In genomic region chr7:3722396-3722846, GRCh38 we compare ENCODE assay signal across 8 cellular contexts.
DNase-seq lines count a peak whose midpoint lies in the region; ATAC-seq and TF ChIP-seq lines count a peak whose summit lies in the region.

No MANE protein-coding gene starts in this region.

- POLR2A ChIA-PET in HEK293 (lab: Yijun Ruan, JAX) = no interaction called here

- no peak overlapping the region for H2AFZ ChIP-seq in OCI-LY1 (ENCODE audit: low read length)

- H3K79me2 ChIP-seq in OCI-LY1 (ENCODE audit: insufficient read depth, low read length) = no peaks in the 10 kb centered on the region

- no peak overlapping the region for H3K27ac Mint-ChIP-seq in activated T-helper 2 cell treated with anti-CD3 and anti-CD28 coated beads, Interferon-gamma antibody, Interleukin-2, Interleukin-4, amounts not matched to agents 10 μg/mL and 5 μg/mL and 100 μg/mL, durations not matched to agents 14 hours and 24 hours and 36 hours

- peak; percentile 13 for DNase-seq in fibroblast of villous mesenchyme (ENCODE audit: low read depth)
- peak; percentile 80 for DNase-seq in retina
- DNase-seq in DMS114 treated with DMSO at 0.1 percent for 48 hours (lab: John Stamatoyannopoulos, UW; ENCODE audit: unreplicated experiment) = no peak
- no peak for DNase-seq in activated T-helper 2 cell treated with anti-CD3 and anti-CD28 coated beads, Interferon-gamma antibody, Interleukin-2, Interleukin-4, amounts not matched to agents 10 μg/mL and 5 μg/mL and 100 μg/mL, durations not matched to agents 14 hours and 24 hours and 36 hours (ENCODE audit: low spot score)

- ATAC-seq in HG03135 (IDR thresholded peaks at IDR 0.05; ENCODE audit: unreplicated experiment) (no peak), GM21515 (IDR thresholded peaks at IDR 0.05; ENCODE audit: unreplicated experiment) (no peak)

- H3K36me3 ChIP-seq in HEK293 (ENCODE audit: control insufficient read depth in 2 of 2, insufficient read depth in 1 of 2, low read length in 2 of 2) = no peaks in the 10 kb centered on the region
- H3K36me3 ChIP-seq in OCI-LY1 (ENCODE audit: insufficient read depth, low read length) = no peaks in the 10 kb centered on the region

- no peaks in the 10 kb centered on the region for H3K9me3 ChIP-seq in HEK293 (ENCODE audit: control insufficient read depth, insufficient read depth, low read depth, low read length)
- no peaks in the 10 kb centered on the region for H3K9me3 ChIP-seq in OCI-LY1 (ENCODE audit: low read length)

- no peaks in the 10 kb centered on the region for H3K36me3 Mint-ChIP-seq in activated T-helper 2 cell treated with anti-CD3 and anti-CD28 coated beads, Interferon-gamma antibody, Interleukin-2, Interleukin-4, amounts not matched to agents 10 μg/mL and 5 μg/mL and 100 μg/mL, durations not matched to agents 14 hours and 24 hours and 36 hours (ENCODE audit: low read depth)

- H3K4me3 Mint-ChIP-seq in activated T-helper 2 cell treated with anti-CD3 and anti-CD28 coated beads, Interferon-gamma antibody, Interleukin-2, Interleukin-4, amounts not matched to agents 10 μg/mL and 5 μg/mL and 100 μg/mL, durations not matched to agents 14 hours and 24 hours and 36 hours (ENCODE audit: low read depth) = no peak overlapping the region

- H3K4me1 ChIP-seq in HEK293 (ENCODE audit: control insufficient read depth, insufficient read depth, low read length) (peaks cover 6% of the 10 kb centered on the region), OCI-LY1 (ENCODE audit: insufficient read depth, low read length, severe bottlenecking) (no peaks in the 10 kb centered on the region)

- TF ChIP-seq CTCF in HEK293 (tag by site-specific recombination; IDR thresholded peaks at IDR 0.05) = peak; percentile 63
- TF ChIP-seq CTCF in OCI-LY1 (IDR thresholded peaks at IDR 0.05; ENCODE audit: low read length) = peak; percentile 14; the same call in 1 of the 2 replicates
- peak; percentile 17 for TF ChIP-seq CTCF in fibroblast of villous mesenchyme (IDR thresholded peaks at IDR 0.05; ENCODE audit: insufficient read depth, low read depth, low read length)

- CTCF ChIA-PET in HEK293 (lab: Yijun Ruan, JAX) = interaction anchor here (0.6 kb wide), 3 partner anchors 76 to 526 kb away, joined by 3 to 5 read pairs (median 4); no protein-coding TSS in a partner anchor

- no peaks in the 10 kb centered on the region for H4K20me1 ChIP-seq in OCI-LY1 (ENCODE audit: insufficient read depth, low read length)

- intact Hi-C loops in activated T-helper 2 cell treated with anti-CD3 and anti-CD28 coated beads, Interferon-gamma antibody, Interleukin-2, Interleukin-4, amounts not matched to agents 10 μg/mL and 5 μg/mL and 100 μg/mL, durations not matched to agents 14 hours and 24 hours and 36 hours (cut with micrococcal nuclease) = no loop called here

- H3K4me3 ChIP-seq in HEK293 (ENCODE audit: low read depth, low read length) (no peak overlapping the region), OCI-LY1 (ENCODE audit: low read depth, low read length, poor library complexity, severe bottlenecking) (no peak overlapping the region), fibroblast of villous mesenchyme (ENCODE audit: low read depth, low read length) (no peak overlapping the region)

- H3K4me2 ChIP-seq in OCI-LY1 (ENCODE audit: low read length) = no peak overlapping the region

- no peaks in the 10 kb centered on the region for H3F3A ChIP-seq in OCI-LY1 (ENCODE audit: insufficient read depth, low read length)

- H3K9ac ChIP-seq in OCI-LY1 (ENCODE audit: low read length) = no peak overlapping the region

- peaks cover 2% of the 10 kb centered on the region for H3K27me3 Mint-ChIP-seq in activated T-helper 2 cell treated with anti-CD3 and anti-CD28 coated beads, Interferon-gamma antibody, Interleukin-2, Interleukin-4, amounts not matched to agents 10 μg/mL and 5 μg/mL and 100 μg/mL, durations not matched to agents 14 hours and 24 hours and 36 hours (ENCODE audit: low read depth)

- H3K9me3 Mint-ChIP-seq in activated T-helper 2 cell treated with anti-CD3 and anti-CD28 coated beads, Interferon-gamma antibody, Interleukin-2, Interleukin-4, amounts not matched to agents 10 μg/mL and 5 μg/mL and 100 μg/mL, durations not matched to agents 14 hours and 24 hours and 36 hours = no peaks in the 10 kb centered on the region

- H3K27me3 ChIP-seq in OCI-LY1 (ENCODE audit: insufficient read depth, low read length) = no peaks in the 10 kb centered on the region

- H3K9me2 ChIP-seq in OCI-LY1 (ENCODE audit: low read depth, low read length) = no peaks in the 10 kb centered on the region

- no peaks in the 10 kb centered on the region for H3K4me1 Mint-ChIP-seq in activated T-helper 2 cell treated with anti-CD3 and anti-CD28 coated beads, Interferon-gamma antibody, Interleukin-2, Interleukin-4, amounts not matched to agents 10 μg/mL and 5 μg/mL and 100 μg/mL, durations not matched to agents 14 hours and 24 hours and 36 hours (ENCODE audit: low read depth)

- H3K27ac ChIP-seq in HEK293 (ENCODE audit: extremely low read depth, low read depth, low read length) (no peak overlapping the region), OCI-LY1 (ENCODE audit: low read depth, low read length, poor library complexity, severe bottlenecking) (no peak overlapping the region)

TF ChIP-seq in HEK293, 187 proteins besides CTCF, POLR2A, EP300 and RAD21 (continues in another document):
- peak; percentile 70; the same call in 1 of the 2 replicates for TF ChIP-seq ZNF423 (tag by site-specific recombination; IDR thresholded peaks at IDR 0.05)
- TF ChIP-seq, protein P1, sequence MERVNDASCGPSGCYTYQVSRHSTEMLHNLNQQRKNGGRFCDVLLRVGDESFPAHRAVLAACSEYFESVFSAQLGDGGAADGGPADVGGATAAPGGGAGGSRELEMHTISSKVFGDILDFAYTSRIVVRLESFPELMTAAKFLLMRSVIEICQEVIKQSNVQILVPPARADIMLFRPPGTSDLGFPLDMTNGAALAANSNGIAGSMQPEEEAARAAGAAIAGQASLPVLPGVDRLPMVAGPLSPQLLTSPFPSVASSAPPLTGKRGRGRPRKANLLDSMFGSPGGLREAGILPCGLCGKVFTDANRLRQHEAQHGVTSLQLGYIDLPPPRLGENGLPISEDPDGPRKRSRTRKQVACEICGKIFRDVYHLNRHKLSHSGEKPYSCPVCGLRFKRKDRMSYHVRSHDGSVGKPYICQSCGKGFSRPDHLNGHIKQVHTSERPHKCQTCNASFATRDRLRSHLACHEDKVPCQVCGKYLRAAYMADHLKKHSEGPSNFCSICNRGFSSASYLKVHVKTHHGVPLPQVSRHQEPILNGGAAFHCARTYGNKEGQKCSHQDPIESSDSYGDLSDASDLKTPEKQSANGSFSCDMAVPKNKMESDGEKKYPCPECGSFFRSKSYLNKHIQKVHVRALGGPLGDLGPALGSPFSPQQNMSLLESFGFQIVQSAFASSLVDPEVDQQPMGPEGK (tag by site-specific recombination; IDR thresholded peaks at IDR 0.05) = peak; percentile 32; the same call in 1 of the 2 replicates
- TF ChIP-seq AEBP2 (tag by site-specific recombination; IDR thresholded peaks at IDR 0.05; ENCODE audit: borderline replicate concordance) = no peak
- peak; percentile 47 for TF ChIP-seq ZBTB17 (tag by site-specific recombination; IDR thresholded peaks at IDR 0.05)
- TF ChIP-seq PRDM6 (tag by site-specific recombination; IDR thresholded peaks at IDR 0.05) = no peak
- no peak for TF ChIP-seq ZNF19 (tag by site-specific recombination; IDR thresholded peaks at IDR 0.05; ENCODE audit: low read depth)
- no peak for TF ChIP-seq ZNF768 (tag by site-specific recombination; IDR thresholded peaks at IDR 0.05)
- TF ChIP-seq HOXC10 (CRISPR knock-in tag; IDR thresholded peaks at IDR 0.05) = no peak
- no peak for TF ChIP-seq ZNF324 (tag by site-specific recombination; IDR thresholded peaks at IDR 0.05)
- no peak for TF ChIP-seq REPIN1 (tag by site-specific recombination; IDR thresholded peaks at IDR 0.05; ENCODE audit: low read depth)
- TF ChIP-seq ZNF473 (tag by site-specific recombination; IDR thresholded peaks at IDR 0.05) = no peak
- TF ChIP-seq ZNF600 (tag by site-specific recombination; IDR thresholded peaks at IDR 0.05) = peak; percentile 45; the same call in 1 of the 2 replicates
- peak; percentile 26; the same call in 1 of the 2 replicates for TF ChIP-seq ZNF654 (tag by site-specific recombination; IDR thresholded peaks at IDR 0.05; ENCODE audit: low read depth)
- TF ChIP-seq ZNF785 (tag by site-specific recombination; IDR thresholded peaks at IDR 0.05) = no peak
- no peak for TF ChIP-seq ZNF37A (tag by site-specific recombination; IDR thresholded peaks at IDR 0.05)
- peak; percentile 57 for TF ChIP-seq ZBTB8A (tag by site-specific recombination; IDR thresholded peaks at IDR 0.05)
- no peak for TF ChIP-seq BCL11B (tag by site-specific recombination; IDR thresholded peaks at IDR 0.05; ENCODE audit: low read depth)
- no peak for TF ChIP-seq ZNF366 (tag by site-specific recombination; conservative IDR thresholded peaks at IDR 0.05)
- no peak for TF ChIP-seq SP3 (tag by site-specific recombination; IDR thresholded peaks at IDR 0.05)
- TF ChIP-seq OSR2 (tag by site-specific recombination; IDR thresholded peaks at IDR 0.05) = no peak

Comparison
In these comparisons a context has a peak if more than half of its experiments do, and no peak if none do; other contexts are left out.
1. DNase-seq: peak in fibroblast of villous mesenchyme (single experiment) and retina (single experiment); none in DMS114 treated with DMSO at 0.1 percent for 48 hours (single experiment) and activated T-helper 2 cell treated with anti-CD3 and anti-CD28 coated beads, Interferon-gamma antibody, Interleukin-2, Interleukin-4, amounts not matched to agents 10 μg/mL and 5 μg/mL and 100 μg/mL, durations not matched to agents 14 hours and 24 hours and 36 hours (single experiment).
2. Peak in every context shown above with its lines, with median percentiles within 50 percentile points of each other: CTCF ChIP-seq.